1 cellular context compared by ENCODE assay signal in the genomic region with DNA sequence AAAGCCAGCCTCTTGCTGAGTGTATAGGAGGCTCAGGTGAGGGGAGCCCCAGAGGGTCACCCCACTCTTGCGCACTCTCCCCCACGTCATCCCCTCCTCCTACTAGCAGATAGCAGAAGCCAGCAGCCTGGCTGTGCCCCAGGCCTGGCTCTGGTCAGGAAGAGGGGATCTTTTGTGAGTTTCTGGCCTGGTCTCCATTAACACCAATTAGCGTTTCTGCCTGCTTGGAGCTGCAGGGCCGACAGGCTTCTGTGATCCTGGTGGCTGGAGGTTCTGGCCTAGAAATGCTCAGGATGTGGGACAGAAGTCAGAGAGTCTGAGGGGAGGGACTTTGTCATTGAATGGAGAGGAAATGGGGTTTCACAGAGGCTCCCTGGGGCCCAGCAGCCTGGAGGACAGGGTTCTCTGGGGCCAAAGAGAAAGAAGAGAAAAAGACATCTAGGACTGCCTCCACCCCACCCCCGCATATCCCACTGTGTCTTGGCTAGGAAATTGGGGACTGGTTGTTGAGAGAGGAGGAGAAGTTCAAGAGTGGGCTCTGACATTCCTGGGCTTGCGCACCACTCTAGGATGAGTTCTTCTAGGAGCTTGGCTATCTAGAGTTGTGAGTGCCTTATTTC.
TF ChIP-seq lines count a peak whose summit lies in the region.

No MANE protein-coding gene starts in this region.

TF ChIP-seq in WTC11, 78 proteins besides CTCF, POLR2A, EP300 and RAD21 (continued from another document):
- TF ChIP-seq, protein P1, sequence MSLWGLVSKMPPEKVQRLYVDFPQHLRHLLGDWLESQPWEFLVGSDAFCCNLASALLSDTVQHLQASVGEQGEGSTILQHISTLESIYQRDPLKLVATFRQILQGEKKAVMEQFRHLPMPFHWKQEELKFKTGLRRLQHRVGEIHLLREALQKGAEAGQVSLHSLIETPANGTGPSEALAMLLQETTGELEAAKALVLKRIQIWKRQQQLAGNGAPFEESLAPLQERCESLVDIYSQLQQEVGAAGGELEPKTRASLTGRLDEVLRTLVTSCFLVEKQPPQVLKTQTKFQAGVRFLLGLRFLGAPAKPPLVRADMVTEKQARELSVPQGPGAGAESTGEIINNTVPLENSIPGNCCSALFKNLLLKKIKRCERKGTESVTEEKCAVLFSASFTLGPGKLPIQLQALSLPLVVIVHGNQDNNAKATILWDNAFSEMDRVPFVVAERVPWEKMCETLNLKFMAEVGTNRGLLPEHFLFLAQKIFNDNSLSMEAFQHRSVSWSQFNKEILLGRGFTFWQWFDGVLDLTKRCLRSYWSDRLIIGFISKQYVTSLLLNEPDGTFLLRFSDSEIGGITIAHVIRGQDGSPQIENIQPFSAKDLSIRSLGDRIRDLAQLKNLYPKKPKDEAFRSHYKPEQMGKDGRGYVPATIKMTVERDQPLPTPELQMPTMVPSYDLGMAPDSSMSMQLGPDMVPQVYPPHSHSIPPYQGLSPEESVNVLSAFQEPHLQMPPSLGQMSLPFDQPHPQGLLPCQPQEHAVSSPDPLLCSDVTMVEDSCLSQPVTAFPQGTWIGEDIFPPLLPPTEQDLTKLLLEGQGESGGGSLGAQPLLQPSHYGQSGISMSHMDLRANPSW (CRISPR knock-in tag; conservative IDR thresholded peaks at IDR 0.05; ENCODE audit: low read depth), result no peak
- TF ChIP-seq ZNF263 (CRISPR knock-in tag; IDR thresholded peaks at IDR 0.05; ENCODE audit: low read depth) (no peak), ZNF317 (CRISPR knock-in tag; IDR thresholded peaks at IDR 0.05; ENCODE audit: borderline replicate concordance, low read depth) (no peak)
- TF ChIP-seq, protein P2, sequence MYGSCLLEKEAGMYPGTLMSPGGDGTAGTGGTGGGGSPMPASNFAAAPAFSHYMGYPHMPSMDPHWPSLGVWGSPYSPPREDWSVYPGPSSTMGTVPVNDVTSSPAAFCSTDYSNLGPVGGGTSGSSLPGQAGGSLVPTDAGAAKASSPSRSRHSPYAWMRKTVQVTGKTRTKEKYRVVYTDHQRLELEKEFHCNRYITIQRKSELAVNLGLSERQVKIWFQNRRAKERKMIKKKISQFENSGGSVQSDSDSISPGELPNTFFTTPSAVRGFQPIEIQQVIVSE (CRISPR knock-in tag; IDR thresholded peaks at IDR 0.05; ENCODE audit: borderline replicate concordance), result no peak
- TF ChIP-seq, protein P3, sequence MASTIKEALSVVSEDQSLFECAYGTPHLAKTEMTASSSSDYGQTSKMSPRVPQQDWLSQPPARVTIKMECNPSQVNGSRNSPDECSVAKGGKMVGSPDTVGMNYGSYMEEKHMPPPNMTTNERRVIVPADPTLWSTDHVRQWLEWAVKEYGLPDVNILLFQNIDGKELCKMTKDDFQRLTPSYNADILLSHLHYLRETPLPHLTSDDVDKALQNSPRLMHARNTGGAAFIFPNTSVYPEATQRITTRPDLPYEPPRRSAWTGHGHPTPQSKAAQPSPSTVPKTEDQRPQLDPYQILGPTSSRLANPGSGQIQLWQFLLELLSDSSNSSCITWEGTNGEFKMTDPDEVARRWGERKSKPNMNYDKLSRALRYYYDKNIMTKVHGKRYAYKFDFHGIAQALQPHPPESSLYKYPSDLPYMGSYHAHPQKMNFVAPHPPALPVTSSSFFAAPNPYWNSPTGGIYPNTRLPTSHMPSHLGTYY (CRISPR knock-in tag; IDR thresholded peaks at IDR 0.05), result no peak
